In the genomic region with DNA sequence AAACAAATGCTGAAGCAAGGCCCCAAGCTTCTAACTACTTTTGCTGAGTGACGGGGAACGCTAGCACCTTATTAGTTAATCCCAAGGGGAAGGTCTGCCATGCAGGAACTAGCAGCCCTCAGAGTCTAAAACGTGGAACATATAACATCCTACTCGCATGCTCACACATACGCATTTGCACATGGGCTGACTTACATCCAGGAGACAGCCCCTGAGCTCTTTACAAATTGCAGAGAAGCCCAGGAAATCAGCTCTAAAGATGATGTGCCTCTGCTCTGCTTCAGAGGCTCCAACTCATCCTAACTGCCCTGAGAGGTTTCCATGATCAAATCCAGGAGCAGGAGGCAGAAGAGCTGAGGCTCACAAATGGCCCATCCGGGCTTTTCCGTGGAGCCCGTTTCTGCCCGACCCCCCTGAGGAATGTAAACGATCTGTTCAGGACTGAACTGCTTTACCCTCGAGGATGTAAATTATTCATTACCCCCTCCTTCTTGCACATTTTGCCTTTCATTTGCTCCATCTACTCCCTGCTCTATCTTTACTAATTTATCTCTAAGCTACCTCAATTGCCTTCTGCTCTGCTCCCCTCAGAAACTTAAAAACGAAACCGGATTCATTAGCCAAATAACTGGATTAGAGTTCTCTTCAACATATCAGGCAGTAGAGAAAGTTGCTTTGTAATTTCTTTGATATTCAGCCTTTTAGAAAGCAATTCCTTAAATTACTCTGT, we compare ENCODE assay signal across 7 cellular contexts.
A peak's percentile ranks its signal among the peaks of the same experiment; 100 is the strongest.
DNase-seq lines count a peak whose midpoint lies in the region; ATAC-seq lines count a peak whose summit lies in the region.

No MANE protein-coding gene starts in this region.

- DNase-seq in NT2/D1 (ENCODE audit: low read depth, low spot score) (no peak), NCI-H2171 (lab: John Stamatoyannopoulos, UW) (no peak), KG1 (lab: John Stamatoyannopoulos, UW) (no peak), GM19240 (ENCODE audit: insufficient read length, low spot score) (no peak)

- H3K9ac ChIP-seq in NT2/D1 (ENCODE audit: insufficient read length, low read depth) (no peak overlapping the region), duodenal mucosa (ENCODE audit: low read depth in 1 of 2, low read length in 2 of 2) (peak overlapping the region; percentile 9 to 28)

- no peaks in the 10 kb centered on the region for H3K4me1 ChIP-seq in NT2/D1 (ENCODE audit: insufficient read depth, insufficient read length)
- H3K4me1 ChIP-seq in duodenal mucosa (ENCODE audit: control insufficient read depth in 1 of 2, insufficient read depth in 2 of 2, low read length in 2 of 2): no peaks in the 10 kb centered on the region
- peaks cover 9% of the 10 kb centered on the region for H3K4me1 ChIP-seq in neuron (ENCODE audit: insufficient read depth, low read length)

- H3K36me3 ChIP-seq in NT2/D1 (ENCODE audit: insufficient read depth, insufficient read length, low read length): no peaks in the 10 kb centered on the region
- H3K36me3 ChIP-seq in duodenal mucosa (ENCODE audit: control insufficient read depth in 1 of 2, insufficient read depth in 2 of 2, low read length in 2 of 2): no peaks in the 10 kb centered on the region
- H3K36me3 ChIP-seq in neuron (ENCODE audit: insufficient read depth, low read length): no peaks in the 10 kb centered on the region

- H3K27ac ChIP-seq in duodenal mucosa (ENCODE audit: low read depth, low read length): no peak overlapping the region

- peak overlapping the region; percentile 84 for H2AFZ ChIP-seq in neuron (ENCODE audit: low read depth, low read length)

- ATAC-seq in GM18858 (IDR thresholded peaks at IDR 0.05; ENCODE audit: unreplicated experiment): peak; percentile 4

- H3K27me3 ChIP-seq in NT2/D1 (ENCODE audit: insufficient read depth, insufficient read length) (peaks cover 14% of the 10 kb centered on the region), duodenal mucosa (ENCODE audit: control insufficient read depth in 1 of 2, insufficient read depth in 2 of 2, low read length in 2 of 2) (no peaks in the 10 kb centered on the region), neuron (ENCODE audit: insufficient read depth, low read length) (no peaks in the 10 kb centered on the region)

- no peaks in the 10 kb centered on the region; the same call in 1 of the 2 replicates for H3K9me3 ChIP-seq in NT2/D1 (ENCODE audit: insufficient read depth, low read length)
- no peaks in the 10 kb centered on the region for H3K9me3 ChIP-seq in duodenal mucosa (ENCODE audit: control insufficient read depth in 1 of 2, low read length in 2 of 2)
- H3K9me3 ChIP-seq in neuron (ENCODE audit: low read length): no peaks in the 10 kb centered on the region

- peak overlapping the region; percentile 1 for H3K4me3 ChIP-seq in NT2/D1 (ENCODE audit: insufficient read length, low read depth)
- peak overlapping the region; percentile 59 to 69 for H3K4me3 ChIP-seq in duodenal mucosa (ENCODE audit: low read depth in 1 of 2, low read length in 2 of 2)
- H3K4me3 ChIP-seq in neuron (ENCODE audit: low read length): peak overlapping the region; percentile 27

Comparison
In these comparisons a context has a peak if more than half of its experiments do, and no peak if none do; other contexts are left out.
1. H3K4me3 ChIP-seq: peak in every context shown above with its lines; median percentile 64 in duodenal mucosa; 27 in neuron; 1 in NT2/D1.